1 cellular context compared by ENCODE assay signal in genomic region chr3:166367947-166368533, GRCh38.
TF ChIP-seq lines count a peak whose summit lies in the region.

No MANE protein-coding gene starts in this region.

TF ChIP-seq in GM12878, 131 proteins besides CTCF, POLR2A, EP300 and RAD21:
- TF ChIP-seq CUX1 (IDR thresholded peaks at IDR 0.05; ENCODE audit: insufficient replicate concordance, low read depth, low read length) = no peak
- TF ChIP-seq MEF2B (IDR thresholded peaks at IDR 0.05; ENCODE audit: partially characterized antibody, poor library complexity, severe bottlenecking) = no peak
- no peak for TF ChIP-seq MYB (IDR thresholded peaks at IDR 0.05; ENCODE audit: borderline replicate concordance, low read depth, low read length)
- no peak for TF ChIP-seq SMAD1 (IDR thresholded peaks at IDR 0.05; ENCODE audit: low read depth, partially characterized antibody)
